Comparison of ENCODE assay signal across 8 cellular contexts in the genomic region with DNA sequence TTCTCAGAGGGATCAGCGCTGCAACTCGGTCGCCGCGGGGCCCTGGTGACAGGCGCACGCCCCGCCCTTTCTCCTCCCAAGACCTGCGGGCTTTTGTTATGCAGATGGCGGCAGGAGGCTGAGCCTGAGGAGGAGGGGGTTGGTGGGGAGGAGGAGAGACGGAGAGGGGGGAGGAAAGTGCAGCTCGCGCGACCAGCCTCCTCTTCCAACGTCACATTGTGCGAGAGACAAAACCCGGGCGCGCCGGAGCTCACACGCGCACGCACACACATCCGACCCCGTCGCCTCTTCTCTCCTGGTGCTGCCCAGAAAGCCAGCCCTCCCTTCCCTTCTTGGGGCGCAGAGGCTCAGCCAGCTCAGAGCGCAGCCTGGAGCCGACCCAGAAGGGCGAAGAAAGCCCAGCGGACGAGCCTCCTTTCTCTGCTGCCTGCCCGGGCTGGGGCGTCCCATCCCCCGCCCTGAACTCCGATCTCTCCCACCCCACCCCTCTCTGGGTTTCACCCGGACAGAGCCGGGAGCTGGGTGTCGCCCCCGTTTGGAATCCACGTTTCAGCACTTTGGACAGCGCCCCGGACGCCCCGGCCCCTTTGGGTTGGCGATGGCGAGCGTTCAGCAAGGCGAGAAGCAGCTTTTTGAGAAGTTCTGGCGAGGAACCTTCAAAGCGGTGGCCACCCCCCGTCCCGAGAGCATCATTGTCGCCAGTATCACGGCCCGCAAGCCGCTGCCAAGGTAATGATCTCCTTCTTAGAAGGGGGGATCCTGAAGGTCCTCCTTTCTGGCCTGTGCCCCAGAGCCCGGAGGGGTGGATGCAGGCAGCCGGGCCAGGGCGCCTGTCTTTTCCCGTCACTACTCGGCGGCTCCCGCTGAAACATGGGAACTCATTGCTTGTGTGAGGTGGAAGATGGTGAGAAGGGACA. TPM values are rescaled to one million over a fixed set of nuclear protein-coding genes. Genes with fewer than 3 reads are reported as not detected.
DNase-seq lines count a peak whose midpoint lies in the region; ATAC-seq and TF ChIP-seq lines count a peak whose summit lies in the region.

A gene with protein sequence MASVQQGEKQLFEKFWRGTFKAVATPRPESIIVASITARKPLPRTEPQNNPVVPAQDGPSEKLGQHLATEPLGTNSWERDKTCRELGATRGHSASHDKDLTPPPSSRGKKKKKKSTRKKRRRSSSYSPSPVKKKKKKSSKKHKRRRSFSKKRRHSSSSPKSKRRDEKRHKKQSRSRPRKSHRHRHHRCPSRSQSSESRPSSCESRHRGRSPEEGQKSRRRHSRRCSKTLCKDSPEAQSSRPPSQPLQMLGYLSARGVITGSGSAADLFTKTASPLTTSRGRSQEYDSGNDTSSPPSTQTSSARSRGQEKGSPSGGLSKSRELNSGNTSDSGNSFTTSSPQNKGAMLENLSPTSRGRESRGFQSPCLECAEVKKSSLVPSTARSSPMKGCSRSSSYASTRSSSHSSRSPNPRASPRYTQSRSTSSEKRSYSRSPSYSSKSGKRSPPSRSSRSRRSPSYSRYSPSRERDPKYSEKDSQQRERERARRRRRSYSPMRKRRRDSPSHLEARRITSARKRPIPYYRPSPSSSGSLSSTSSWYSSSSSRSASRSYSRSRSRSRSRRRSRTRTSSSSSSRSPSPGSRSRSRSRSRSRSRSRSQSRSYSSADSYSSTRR (plus strand): TSS at position 257 of the 917 bp plus-strand sequence. CDS start 342 bp downstream, at position 599.

- H2BK20ac ChIP-seq in H9 (ENCODE audit: low read depth, low read length, poor library complexity, severe bottlenecking) = no peak within 1 kb of the TSS

- no peak within 1 kb of the TSS for H3K18ac ChIP-seq in H9 (ENCODE audit: insufficient read length, low read depth, low read length)

- no peak within 1 kb of the TSS for H3T11ph ChIP-seq in H9 (ENCODE audit: low read length)

- H3K23me2 ChIP-seq in H9 (ENCODE audit: insufficient read length, low read depth, low read length, poor library complexity, severe bottlenecking) = peaks cover 14% of the 10 kb centered on the region

- no peak for ATAC-seq in GM19324 (IDR thresholded peaks at IDR 0.05; ENCODE audit: low FRiP score, unreplicated experiment)

- TF ChIP-seq CTCF in H9 (conservative IDR thresholded peaks at IDR 0.05) = no peak
- TF ChIP-seq CTCF in osteoblast (IDR thresholded peaks at IDR 0.05; ENCODE audit: extremely low read depth, low read depth, low read length) = no peak

- H2BK15ac ChIP-seq in H9 (ENCODE audit: low read depth, low read length) = no peak within 1 kb of the TSS

- H3K27ac Mint-ChIP-seq in H9 = peak within 1 kb of the TSS; percentile 65 to 89 (median 82); a peak in 5 of 7 replicates

- no peak within 1 kb of the TSS for H2AK5ac ChIP-seq in H9 (ENCODE audit: insufficient read length, low read length)

- no peak within 1 kb of the TSS for H3K23ac ChIP-seq in H9 (ENCODE audit: insufficient read length, low read depth, low read length)

- H4K5ac ChIP-seq in H9 (ENCODE audit: insufficient read length, low read depth, low read length) = no peak within 1 kb of the TSS

- no peak within 1 kb of the TSS for H2BK5ac ChIP-seq in H9 (ENCODE audit: insufficient read length, low read length)

- H3K79me1 ChIP-seq in H9 (ENCODE audit: insufficient read depth, low read depth, low read length, poor library complexity, severe bottlenecking) = no peaks in the 10 kb centered on the region

- no peaks in the 10 kb centered on the region for H3K36me3 ChIP-seq in ectodermal cell (ENCODE audit: control insufficient read depth, insufficient read depth, low read length)
- no peaks in the 10 kb centered on the region for H3K36me3 ChIP-seq in osteoblast (ENCODE audit: insufficient read depth, low read length)

- H3K14ac ChIP-seq in H9 (ENCODE audit: insufficient read depth, low read length) = no peak within 1 kb of the TSS; the same call in 1 of the 2 replicates

- H4K20me1 ChIP-seq in H9 (ENCODE audit: control insufficient read depth, insufficient read depth, insufficient read length) = no peaks in the 10 kb centered on the region
- H4K20me1 ChIP-seq in osteoblast (ENCODE audit: insufficient read depth, low read length) = no peaks in the 10 kb centered on the region

- no peak within 1 kb of the TSS for H2BK120ac ChIP-seq in H9 (ENCODE audit: low read depth, low read length, poor library complexity, severe bottlenecking)

- H2AFZ ChIP-seq in H9 (ENCODE audit: low read length) (no peak within 1 kb of the TSS), osteoblast (ENCODE audit: low read length) (no peak within 1 kb of the TSS)

- WGBS in H9 (ENCODE audit: extremely low coverage, insufficient read length, low lambda C conversion rate) = no CpG with 5 or more reads among the region's 64 CpGs
- WGBS in ectodermal cell, 2 experiments = 0 to 1% methylated on average over 64 of the region's 64 CpGs

- peak; percentile 95 for DNase-seq in H9
- DNase-seq in NCI-H345 treated with DMSO at 0.1 percent for 48 hours (lab: John Stamatoyannopoulos, UW; ENCODE audit: unreplicated experiment) = peak; percentile 76
- peak; percentile 80 for DNase-seq in occipital lobe (lab: John Stamatoyannopoulos, UW)
- no peak for DNase-seq in GM19240 (ENCODE audit: insufficient read length, low spot score)
- no peak for DNase-seq in germinal center (ENCODE audit: low spot score)
- no peak for DNase-seq in osteoblast (ENCODE audit: insufficient read length, low spot score, missing footprints)

- no peak within 1 kb of the TSS for H4K91ac ChIP-seq in H9 (ENCODE audit: insufficient read length, low read depth, low read length)

- no peak within 1 kb of the TSS for H4K8ac ChIP-seq in H9 (replicated peaks; ENCODE audit: insufficient read length, low read depth, low read length)

- H3K4me1 ChIP-seq in H9 (ENCODE audit: insufficient read depth, low read length) (no peaks in the 10 kb centered on the region), ectodermal cell (ENCODE audit: control insufficient read depth, insufficient read depth, low read length) (peaks cover 8% of the 10 kb centered on the region), osteoblast (ENCODE audit: insufficient read depth, low read length) (no peaks in the 10 kb centered on the region)

- H3K27ac ChIP-seq in H9 (ENCODE audit: insufficient read length, low read depth, low read length) (no peak within 1 kb of the TSS), ectodermal cell (ENCODE audit: insufficient read depth, low read depth, low read length, poor library complexity, severe bottlenecking) (peak within 1 kb of the TSS; percentile 69), osteoblast (ENCODE audit: low read depth, low read length) (no peak within 1 kb of the TSS)

- peak within 1 kb of the TSS; percentile 74 to 91 for H3K4me3 Mint-ChIP-seq in H9

- peak within 1 kb of the TSS; percentile 43 for H3K9ac ChIP-seq in H9 (ENCODE audit: extremely low read depth, insufficient read length, low read length)

- no peaks in the 10 kb centered on the region for H3K9me3 ChIP-seq in H9 (ENCODE audit: control insufficient read depth, low read depth, low read length)
- H3K9me3 ChIP-seq in ectodermal cell (ENCODE audit: control insufficient read depth, low read length) = no peaks in the 10 kb centered on the region
- no peaks in the 10 kb centered on the region for H3K9me3 ChIP-seq in osteoblast (ENCODE audit: low read depth, low read length)

- H3K27me3 ChIP-seq in H9 (ENCODE audit: insufficient read depth, low read length) (peaks cover 10% of the 10 kb centered on the region; the same call in 1 of the 2 replicates), ectodermal cell (ENCODE audit: control insufficient read depth, insufficient read depth, low read length, poor library complexity, severe bottlenecking) (peaks cover 22% of the 10 kb centered on the region), osteoblast (ENCODE audit: insufficient read depth, low read length) (no peaks in the 10 kb centered on the region)

- H3K56ac ChIP-seq in H9 (ENCODE audit: insufficient read length, low read depth, low read length) = no peak within 1 kb of the TSS

- no peak within 1 kb of the TSS for H3K4ac ChIP-seq in H9 (ENCODE audit: low read depth, low read length)

- H3K79me2 ChIP-seq in H9 (ENCODE audit: insufficient read depth, low read length) (no peaks in the 10 kb centered on the region), osteoblast (ENCODE audit: insufficient read depth, low read length) (no peaks in the 10 kb centered on the region)

- peak within 1 kb of the TSS; percentile 98 for H3K4me2 ChIP-seq in H9 (ENCODE audit: insufficient read depth, insufficient read length, low read length)
- H3K4me2 ChIP-seq in osteoblast (ENCODE audit: insufficient read depth, low read length) = no peak within 1 kb of the TSS

- peaks cover 14 to 32% of the 10 kb centered on the region in 2 experiments for H3K4me1 Mint-ChIP-seq in H9

- no peaks in the 10 kb centered on the region for H3K9me3 Mint-ChIP-seq in H9

- H3K4me3 ChIP-seq in ectodermal cell (ENCODE audit: insufficient read depth, low read depth, low read length) (peak within 1 kb of the TSS; percentile 53), osteoblast (ENCODE audit: insufficient read depth, low read length) (no peak within 1 kb of the TSS)

- H2BK12ac ChIP-seq in H9 (ENCODE audit: insufficient read length, low read depth, low read length) = no peak within 1 kb of the TSS

- no peaks in the 10 kb centered on the region for H3K36me3 Mint-ChIP-seq in H9 (ENCODE audit: insufficient read depth in 1 of 3, low read depth in 3 of 3)

- H3K27me3 Mint-ChIP-seq in H9 (ENCODE audit: low read depth) = peaks cover 73% of the 10 kb centered on the region

RNA-seq across cellular contexts. Expression of the gene that starts here (rescaled TPM):
- total RNA-seq in H9 (2021) = 1.1 and 1.4 TPM in 2 replicates
- polyA plus RNA-seq in ectodermal cell (2013, experiment 1 of 4) = 1.6 TPM
- polyA plus RNA-seq in ectodermal cell (2013, experiment 2 of 4) = 1.9 TPM
- 1.9 TPM for polyA plus RNA-seq in ectodermal cell (2013, experiment 3 of 4)
- polyA plus RNA-seq in ectodermal cell (2013, experiment 4 of 4) = 2.4 TPM
- total RNA-seq in occipital lobe = 6.4 TPM
- not detected in 2 replicates for total RNA-seq in osteoblast

Comparison
In these comparisons a context has a peak if more than half of its experiments do, and no peak if none do; other contexts are left out.
1. DNase-seq: peak in H9 (single experiment), NCI-H345 treated with DMSO at 0.1 percent for 48 hours (single experiment) and occipital lobe (single experiment); none in GM19240 (single experiment), germinal center (single experiment) and osteoblast (single experiment).